Comparison of ENCODE assay signal across 28 cellular contexts in genomic region chr12:102334765-102335164, GRCh38.
"Had no signal": no experiment of that assay in that cellular context is flagged by ENCODE, and none has a peak within 500 bp of the region (broad histone marks: within the 10 kb centered on the region; RNA-seq: fewer than 3 reads in every experiment).

No MANE protein-coding gene starts in this region.

- H3K4me1 ChIP-seq: stomach, suprapubic skin, testis, thyroid gland, tibial artery, tibial nerve, transverse colon, upper lobe of left lung, upper lobe of right lung, uterus, vagina had no signal

- H3K4me3 Mint-ChIP-seq: stimulated activated effector memory CD8-positive, alpha-beta T cell treated with anti-CD3 and anti-CD28 coated beads, Interleukin-12 subunit alpha, Interleukin-12 subunit beta, amount 100 ng/mL, for 72 hours; stimulated activated memory B cell treated with anti-CD40 and anti-IgM and Interleukin-4, amounts not matched to agents 10 μg/mL and 1 μg/mL and 100 μg/mL, for 72 hours; stimulated activated naive B cell treated with anti-CD40 and anti-IgM and Interleukin-4, amounts not matched to agents 10 μg/mL and 1 μg/mL and 100 μg/mL, for 72 hours; stimulated activated naive CD8-positive, alpha-beta T cell treated with anti-CD3 and anti-CD28 coated beads, Interleukin-15, amount 100 ng/mL, for 72 hours; stimulated activated naive CD8-positive, alpha-beta T cell treated with anti-CD3 and anti-CD28 coated beads, Interleukin-15, Interleukin-2, amounts not matched to agents 100 ng/mL and 50 ng/mL, for 24 hours; type B pancreatic cell had no signal

- H3K4me1 Mint-ChIP-seq: stimulated activated effector memory CD8-positive, alpha-beta T cell treated with anti-CD3 and anti-CD28 coated beads, Interleukin-12 subunit alpha, Interleukin-12 subunit beta, amount 100 ng/mL, for 72 hours; stimulated activated memory B cell treated with anti-CD40 and anti-IgM and Interleukin-4, amounts not matched to agents 10 μg/mL and 1 μg/mL and 100 μg/mL, for 72 hours; stimulated activated naive B cell treated with anti-CD40 and anti-IgM and Interleukin-4, amounts not matched to agents 10 μg/mL and 1 μg/mL and 100 μg/mL, for 72 hours; stimulated activated naive CD8-positive, alpha-beta T cell treated with anti-CD3 and anti-CD28 coated beads, Interleukin-15, amount 100 ng/mL, for 72 hours had no signal

- H3K27ac ChIP-seq: stomach, suprapubic skin, testis, thoracic aorta, thyroid gland, tibial artery, tibial nerve, transverse colon, upper lobe of left lung, upper lobe of right lung, uterus, vagina had no signal

- H3K9me3 ChIP-seq: stomach, suprapubic skin, testis, thoracic aorta, thyroid gland, tibial artery, transverse colon, upper lobe of left lung, upper lobe of right lung, uterus, vagina had no signal

- H3K36me3 ChIP-seq: stomach, suprapubic skin, thoracic aorta, thyroid gland, tibial artery, tibial nerve, transverse colon, upper lobe of left lung, upper lobe of right lung, uterus, vagina had no signal

- H3K27ac Mint-ChIP-seq: stimulated activated effector memory CD8-positive, alpha-beta T cell treated with anti-CD3 and anti-CD28 coated beads, Interleukin-12 subunit alpha, Interleukin-12 subunit beta, amount 100 ng/mL, for 72 hours; stimulated activated memory B cell treated with anti-CD40 and anti-IgM and Interleukin-4, amounts not matched to agents 10 μg/mL and 1 μg/mL and 100 μg/mL, for 72 hours; stimulated activated naive B cell treated with anti-CD40 and anti-IgM and Interleukin-4, amounts not matched to agents 10 μg/mL and 1 μg/mL and 100 μg/mL, for 72 hours; stimulated activated naive CD8-positive, alpha-beta T cell treated with anti-CD3 and anti-CD28 coated beads, Interleukin-15, Interleukin-2, amounts not matched to agents 100 ng/mL and 50 ng/mL, for 24 hours; type B pancreatic cell had no signal

- H3K4me3 ChIP-seq: stomach, suprapubic skin, testis, thoracic aorta, thyroid gland, tibial artery, tibial nerve, transverse colon, upper lobe of left lung, upper lobe of right lung, uterus, vagina had no signal

- H3K36me3 Mint-ChIP-seq: stimulated activated effector memory CD8-positive, alpha-beta T cell treated with anti-CD3 and anti-CD28 coated beads, Interleukin-12 subunit alpha, Interleukin-12 subunit beta, amount 100 ng/mL, for 72 hours; stimulated activated memory B cell treated with anti-CD40 and anti-IgM and Interleukin-4, amounts not matched to agents 10 μg/mL and 1 μg/mL and 100 μg/mL, for 72 hours; stimulated activated naive B cell treated with anti-CD40 and anti-IgM and Interleukin-4, amounts not matched to agents 10 μg/mL and 1 μg/mL and 100 μg/mL, for 72 hours; type B pancreatic cell had no signal

- DNase-seq: stimulated activated CD4-positive, alpha-beta T cell treated with anti-CD3 and anti-CD28 coated beads, Interleukin-2, amount 100 ng/mL, for 48 hours; stimulated activated CD4-positive, alpha-beta T cell treated with anti-CD3 and anti-CD28 coated beads, Interleukin-4, amount 100 ng/mL, for 1 hour; stimulated activated CD4-positive, alpha-beta T cell treated with anti-CD3 and anti-CD28 coated beads, Interleukin-4, amount 100 ng/mL, for 24 hours; stimulated activated CD4-positive, alpha-beta T cell treated with anti-CD3 and anti-CD28 coated beads, Interleukin-4, amount 100 ng/mL, for 4 hours; stimulated activated CD8-positive, alpha-beta memory T cell treated with anti-CD3 and anti-CD28 coated beads, Interleukin-4, amount 100 ng/mL, for 48 hours; stimulated activated naive B cell treated with anti-CD40 and anti-IgM and Interleukin-4, amounts not matched to agents 10 μg/mL and 1 μg/mL and 100 μg/mL, for 72 hours; stimulated activated naive CD4-positive, alpha-beta T cell; stimulated activated naive CD4-positive, alpha-beta T cell treated with Interleukin-2 at 50 U/mL for 16 hours; stimulated activated naive CD8-positive, alpha-beta T cell treated with anti-CD3 and anti-CD28 coated beads, Interleukin-15, amount 100 ng/mL, for 72 hours; stimulated activated naive CD8-positive, alpha-beta T cell treated with anti-CD3 and anti-CD28 coated beads, Interleukin-15, Interleukin-2, amounts not matched to agents 100 U/mL and 50 U/mL, for 24 hours; stomach; substantia nigra; testis; thyroid gland; tibial artery; transverse colon; upper lobe of left lung; upper lobe of right lung; uterus had no signal

- H3K27me3 ChIP-seq: stomach, suprapubic skin, testis, thyroid gland, tibial artery, tibial nerve, transverse colon, upper lobe of left lung, upper lobe of right lung, uterus, vagina had no signal

- ATAC-seq: stimulated activated effector memory CD8-positive, alpha-beta T cell treated with anti-CD3 and anti-CD28 coated beads, Interleukin-12 subunit alpha, Interleukin-12 subunit beta, amount 100 ng/mL, for 72 hours; stimulated activated memory B cell treated with anti-CD40 and anti-IgM and Interleukin-4, amounts not matched to agents 10 μg/mL and 1 μg/mL and 100 μg/mL, for 72 hours; stimulated activated naive B cell treated with anti-CD40 and anti-IgM and Interleukin-4, amounts not matched to agents 10 μg/mL and 1 μg/mL and 100 μg/mL, for 72 hours; stimulated activated naive CD8-positive, alpha-beta T cell treated with anti-CD3 and anti-CD28 coated beads, Interleukin-15, amount 100 ng/mL, for 72 hours; stimulated activated naive CD8-positive, alpha-beta T cell treated with anti-CD3 and anti-CD28 coated beads, Interleukin-15, Interleukin-2, amounts not matched to agents 100 U/mL and 50 U/mL, for 24 hours; upper lobe of right lung had no signal

- FAIRE-seq: urothelium cell line had no signal
